In genomic region chr2:8488001-8488738, GRCh38 we compare ENCODE assay signal across 8 cellular contexts.
DNase-seq lines count a peak whose midpoint lies in the region; ATAC-seq and TF ChIP-seq lines count a peak whose summit lies in the region.

No MANE protein-coding gene starts in this region.

- peak overlapping the region; percentile 71 for H3K4me3 ChIP-seq in OCI-LY3 (ENCODE audit: low read length)
- H3K4me3 ChIP-seq in thyroid gland (replicated peaks in 1 of 3), result no peak overlapping the region
- H3K4me3 ChIP-seq in uterus, result no peak overlapping the region

- no peaks in the 10 kb centered on the region for H4K20me1 ChIP-seq in OCI-LY3 (ENCODE audit: insufficient read depth, low read length)

- peak overlapping the region; percentile 95 for H3K9ac ChIP-seq in OCI-LY3 (ENCODE audit: low read length)

- intact Hi-C loops in thyroid gland (cut with DNase I) (no loop called here), uterus (cut with DNase I; ENCODE audit: low total_unique reads) (no loop called here)

- H3K27me3 ChIP-seq in OCI-LY3 (ENCODE audit: low read depth, low read length), result no peaks in the 10 kb centered on the region
- H3K27me3 ChIP-seq in thyroid gland, result no peaks in the 10 kb centered on the region
- no peaks in the 10 kb centered on the region for H3K27me3 ChIP-seq in uterus

- whole genome bisulfite sequencing in thyroid gland, 2 donors, result 71 to 83% methylated on average over 20 to 23 of the region's 23 CpGs

- peaks cover 26% of the 10 kb centered on the region for H3K4me1 Mint-ChIP-seq in progenitor cell of endocrine pancreas (ENCODE audit: low read depth)

- H3K27ac ChIP-seq in OCI-LY3 (ENCODE audit: low read length), result peak overlapping the region; percentile 95
- no peak overlapping the region for H3K27ac ChIP-seq in thyroid gland
- H3K27ac ChIP-seq in uterus, result no peak overlapping the region

- H3K9me3 Mint-ChIP-seq in progenitor cell of endocrine pancreas (ENCODE audit: low read depth), result peaks cover 2% of the 10 kb centered on the region

- DNase-seq in Daoy (ENCODE audit: low read depth) (peak; percentile 64), amniotic epithelial cell (ENCODE audit: low read depth) (peak; percentile 45), progenitor cell of endocrine pancreas (ENCODE audit: low spot score, unreplicated experiment) (no peak), thyroid gland (no peak), uterus (no peak), NCI-H446 treated with DMSO at 0.1 percent for 48 hours (lab: John Stamatoyannopoulos, UW) (no peak)

- peak; percentile 83 for ATAC-seq in GM21528 (IDR thresholded peaks at IDR 0.05; ENCODE audit: low FRiP score, unreplicated experiment)

- H3K4me2 ChIP-seq in OCI-LY3 (ENCODE audit: low read length), result peak overlapping the region; percentile 96

- H3K4me3 Mint-ChIP-seq in progenitor cell of endocrine pancreas (ENCODE audit: low read depth), result no peak overlapping the region

- no peak overlapping the region for H2AFZ ChIP-seq in OCI-LY3 (ENCODE audit: low read depth, low read length)

- no peaks in the 10 kb centered on the region for H3K9me3 ChIP-seq in OCI-LY3 (ENCODE audit: insufficient read depth, low read length)
- H3K9me3 ChIP-seq in thyroid gland, result no peaks in the 10 kb centered on the region
- no peaks in the 10 kb centered on the region for H3K9me3 ChIP-seq in uterus

- peak overlapping the region; percentile 31 for H3K27ac Mint-ChIP-seq in progenitor cell of endocrine pancreas

- H3K4me1 ChIP-seq in OCI-LY3 (ENCODE audit: low read length) (peaks cover 83% of the 10 kb centered on the region), thyroid gland (peaks cover 3% of the 10 kb centered on the region in 2 donors), uterus (peaks cover 4 to 8% of the 10 kb centered on the region in 2 donors)

- peaks cover 20% of the 10 kb centered on the region for H3K79me2 ChIP-seq in OCI-LY3 (ENCODE audit: low read length)

- H3K36me3 ChIP-seq in OCI-LY3 (replicated peaks; ENCODE audit: low read depth, low read length), result peaks cover 4% of the 10 kb centered on the region
- no peaks in the 10 kb centered on the region for H3K36me3 ChIP-seq in thyroid gland
- H3K36me3 ChIP-seq in uterus, result no peaks in the 10 kb centered on the region

- TF ChIP-seq POLR2A in thyroid gland (IDR thresholded peaks at IDR 0.05) (no peak), uterus (IDR thresholded peaks at IDR 0.05) (no peak)

- H3K36me3 Mint-ChIP-seq in progenitor cell of endocrine pancreas (ENCODE audit: insufficient read depth), result no peaks in the 10 kb centered on the region

- TF ChIP-seq CTCF in OCI-LY3 (IDR thresholded peaks at IDR 0.05; ENCODE audit: low read depth, low read length) (no peak), progenitor cell of endocrine pancreas (IDR thresholded peaks at IDR 0.05; ENCODE audit: unreplicated experiment) (no peak), thyroid gland (IDR thresholded peaks at IDR 0.05) (no peak), uterus (IDR thresholded peaks at IDR 0.05) (no peak)

- H3K27me3 Mint-ChIP-seq in progenitor cell of endocrine pancreas, result peaks cover 9% of the 10 kb centered on the region

Comparison
In these comparisons a context has a peak if more than half of its experiments do, and no peak if none do; other contexts are left out.
1. DNase-seq: peak in Daoy (single experiment) and amniotic epithelial cell (single experiment); none in progenitor cell of endocrine pancreas (single experiment), thyroid gland (0 of 2), uterus (0 of 2) and NCI-H446 treated with DMSO at 0.1 percent for 48 hours (single experiment).